Comparison of ENCODE assay signal across 1 cellular context in the genomic region with DNA sequence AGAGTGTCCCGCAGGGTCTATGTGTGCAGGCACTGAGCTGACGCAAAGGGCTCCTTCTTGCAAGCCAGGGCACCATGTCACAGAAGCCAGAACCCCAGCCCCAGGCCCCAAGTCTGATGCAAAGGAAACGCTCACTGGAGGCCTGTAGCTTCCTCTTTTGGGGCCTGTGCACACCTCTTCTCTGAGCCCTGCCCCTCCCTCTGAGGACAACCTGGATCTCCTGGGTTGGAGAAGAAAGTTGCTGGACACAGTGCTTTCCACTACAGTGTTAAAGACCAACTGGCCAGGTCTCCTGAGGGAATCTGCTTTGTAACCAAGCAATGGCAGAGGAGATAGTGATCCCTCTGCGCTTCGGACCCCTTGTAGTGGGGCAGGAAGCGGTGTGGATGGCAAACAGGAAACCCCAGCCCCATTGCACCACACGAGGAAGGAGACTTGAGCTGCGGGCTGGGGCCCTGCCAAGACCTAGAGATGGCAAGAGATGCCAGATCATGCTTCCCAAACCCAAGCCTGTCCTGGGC.
TF ChIP-seq lines count a peak whose summit lies in the region.

No MANE protein-coding gene starts in this region.

TF ChIP-seq in GM23338, 12 proteins besides CTCF, POLR2A, EP300 and RAD21 (continued from another document):
- TF ChIP-seq ZNF462 (CRISPR knock-in tag; IDR thresholded peaks at IDR 0.05) (no peak), ETS1 (IDR thresholded peaks at IDR 0.05) (no peak), REST (IDR thresholded peaks at IDR 0.05; ENCODE audit: unreplicated experiment) (no peak), STAT1 (IDR thresholded peaks at IDR 0.05; ENCODE audit: unreplicated experiment) (no peak), NANOG (IDR thresholded peaks at IDR 0.05; ENCODE audit: borderline replicate concordance) (no peak), ZNF114 (CRISPR knock-in tag; IDR thresholded peaks at IDR 0.05) (no peak)
